ENCODE assay signal across 9 cellular contexts in the genomic region with DNA sequence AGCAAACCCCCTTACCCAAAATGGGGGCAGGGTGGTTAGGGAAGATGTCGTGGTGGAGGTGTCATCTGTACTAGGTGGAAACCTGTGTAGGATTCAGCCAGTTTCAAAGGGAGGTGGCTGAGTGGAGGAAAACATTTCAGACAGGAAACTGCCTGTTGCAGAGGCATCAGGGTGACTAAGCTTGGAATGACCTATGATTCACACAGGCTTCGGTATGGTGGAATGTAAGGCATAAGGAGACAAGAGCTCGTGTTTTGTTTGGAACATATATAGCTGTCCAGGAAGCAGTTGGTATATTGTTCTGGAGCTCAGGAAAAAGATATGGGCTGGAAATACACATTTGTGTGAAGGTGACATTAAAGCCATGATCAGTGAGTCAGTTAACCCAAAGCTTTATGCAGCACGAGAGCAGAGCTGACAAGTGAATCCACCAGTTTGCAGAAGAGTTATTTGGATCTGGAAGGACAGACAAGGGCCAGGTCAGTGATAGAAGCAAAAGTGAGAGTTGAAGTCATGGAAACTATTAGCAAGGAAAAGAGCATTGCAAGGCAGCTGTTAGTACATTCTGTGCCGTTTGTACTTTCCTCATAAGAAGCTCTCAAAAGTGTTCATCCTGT. TPM values are rescaled to one million over a fixed set of nuclear protein-coding genes. Genes with fewer than 3 reads are reported as not detected.
DNase-seq lines count a peak whose midpoint lies in the region; TF ChIP-seq lines count a peak whose summit lies in the region.
"Had no signal": no experiment of that assay in that cellular context is flagged by ENCODE, and none has a peak within 500 bp of the region (broad histone marks: within the 10 kb centered on the region; RNA-seq: fewer than 3 reads in every experiment).

No MANE protein-coding gene starts in this region.

- no peak overlapping the region for H3K14ac ChIP-seq in trophoblast cell (ENCODE audit: low read length)

- H2BK5ac ChIP-seq in trophoblast cell (ENCODE audit: low read depth, low read length, poor library complexity) = peak overlapping the region; percentile 70

- no CpG with 5 or more reads among the region's 5 CpGs for WGBS in trophoblast cell (ENCODE audit: extremely low coverage, insufficient coverage, insufficient read length)

- peak overlapping the region; percentile 35 for H2AFZ ChIP-seq in trophoblast cell (ENCODE audit: insufficient read depth, low read length, poor library complexity)

- H3K4me1 ChIP-seq in trophoblast cell (ENCODE audit: control insufficient read depth in 1 of 2, insufficient read depth in 2 of 2, low read length in 2 of 2) = peaks cover 2 to 10% of the 10 kb centered on the region in 2 experiments

- no peak for TF ChIP-seq CTCF in epithelial cell of esophagus (IDR thresholded peaks at IDR 0.05; ENCODE audit: insufficient read depth, low read depth, low read length, missing control alignments)

- H4K91ac ChIP-seq in trophoblast cell (ENCODE audit: low read depth, low read length) = peak overlapping the region; percentile 39

- no peak overlapping the region for H2AK5ac ChIP-seq in trophoblast cell (ENCODE audit: low read length)

- H3K4me2 ChIP-seq in trophoblast cell (ENCODE audit: low read length) = peak overlapping the region; percentile 36

- no peak overlapping the region for H3K9ac ChIP-seq in trophoblast cell (ENCODE audit: low read length)

- H3K9me3 ChIP-seq in trophoblast cell (ENCODE audit: insufficient read depth, low read depth, low read length) = no peaks in the 10 kb centered on the region
- H3K9me3 ChIP-seq: left ventricle myocardium inferior had no signal

- no peaks in the 10 kb centered on the region for H3K79me1 ChIP-seq in trophoblast cell (ENCODE audit: low read length)

- H4K8ac ChIP-seq in trophoblast cell (ENCODE audit: low read depth, low read length) = no peak overlapping the region

- H3K27me3 ChIP-seq in trophoblast cell (ENCODE audit: insufficient read depth, low read length) = no peaks in the 10 kb centered on the region

- H4K12ac ChIP-seq in trophoblast cell (ENCODE audit: low read depth, low read length) = no peak overlapping the region

- H2BK12ac ChIP-seq in trophoblast cell (ENCODE audit: low read length) = peak overlapping the region; percentile 55

- H3K36me3 ChIP-seq in trophoblast cell (ENCODE audit: control insufficient read depth in 1 of 2, insufficient read depth in 2 of 2, low read length in 2 of 2) = peaks cover 16 to 42% of the 10 kb centered on the region in 2 experiments

- H2BK120ac ChIP-seq in trophoblast cell (ENCODE audit: insufficient read depth, low read length, poor library complexity) = peak overlapping the region; percentile 8

- H3K4me3 ChIP-seq in epithelial cell of esophagus (ENCODE audit: low read length) (no peak overlapping the region), trophoblast cell (ENCODE audit: low read depth, low read length) (no peak overlapping the region)
- H3K4me3 ChIP-seq: left ventricle myocardium inferior had no signal

- peak overlapping the region; percentile 89 for H3K27ac ChIP-seq in trophoblast cell (ENCODE audit: low read depth, low read length)
- H3K27ac ChIP-seq: left ventricle myocardium inferior had no signal

- no peak overlapping the region for H3K18ac ChIP-seq in trophoblast cell (ENCODE audit: low read length)

- no peak overlapping the region for H3K4ac ChIP-seq in trophoblast cell (ENCODE audit: low read depth, low read length)

- DNase-seq in ELF-1 (ENCODE audit: low read depth, low spot score) (peak; percentile 9), epithelial cell of esophagus (ENCODE audit: low read depth) (peak; percentile 96), trophoblast cell (peak; percentile 57 to 76), SKM-1 (lab: John Stamatoyannopoulos, UW; ENCODE audit: unreplicated experiment) (no peak), NCI-H82 treated with DMSO at 0.1 percent for 48 hours (lab: John Stamatoyannopoulos, UW; ENCODE audit: unreplicated experiment) (no peak), NCI-H2227 (lab: John Stamatoyannopoulos, UW; ENCODE audit: unreplicated experiment) (no peak), activated gamma-delta T cell treated with Interleukin-2 at 50 U/mL for 16 hours (no peak)
- DNase-seq: left ventricle myocardium inferior had no signal

- no peak overlapping the region for H3K23ac ChIP-seq in trophoblast cell (ENCODE audit: low read length)

- no peaks in the 10 kb centered on the region for H3K79me2 ChIP-seq in trophoblast cell (ENCODE audit: control insufficient read depth, insufficient read depth, low read length, poor library complexity)

TF ChIP-seq in PFSK-1, 5 proteins besides CTCF, POLR2A, EP300 and RAD21:
- TF ChIP-seq POLR2AphosphoS5 (IDR thresholded peaks at IDR 0.05; ENCODE audit: low read depth, low read length) (no peak), FOXP2 (optimal IDR thresholded peaks at IDR 0.05; ENCODE audit: borderline replicate concordance, extremely low read depth, extremely low read length, insufficient read depth) (peak; percentile 19)
TF ChIP-seq in PFSK-1: peak in this region for 1.

RNA-seq across cellular contexts. Expression of gene UTP25, which starts 12.2 kb away (rescaled TPM):
- polyA plus RNA-seq in PFSK-1 (2012; ENCODE audit: insufficient read length, low read depth) = 4.7 TPM
- 2.8 TPM in 2 replicates for polyA plus RNA-seq in trophoblast cell (2013)

RNA-seq across cellular contexts. Expression of gene IRF6, which starts 34.0 kb away (rescaled TPM):
- polyA plus RNA-seq in PFSK-1 (2012; ENCODE audit: insufficient read length, low read depth) = not detected
- polyA plus RNA-seq in trophoblast cell (2013) = 15.9 and 17.9 TPM in 2 replicates

RNA-seq across cellular contexts. Expression of gene C1orf74, which starts 55.6 kb away (rescaled TPM):
- 1.4 TPM for polyA plus RNA-seq in PFSK-1 (2012; ENCODE audit: insufficient read length, low read depth)
- polyA plus RNA-seq in trophoblast cell (2013) = 2.4 TPM in 2 replicates

Comparison
In these comparisons a context has a peak if more than half of its experiments do, and no peak if none do; other contexts are left out.
1. DNase-seq: peak in ELF-1 (single experiment), epithelial cell of esophagus (single experiment) and trophoblast cell (2 of 2); none in SKM-1 (single experiment), NCI-H82 treated with DMSO at 0.1 percent for 48 hours (single experiment), NCI-H2227 (single experiment) and activated gamma-delta T cell treated with Interleukin-2 at 50 U/mL for 16 hours (single experiment).